In genomic region chr3:134377896-134378295, GRCh38 we compare ENCODE assay signal across 13 cellular contexts. TPM values are rescaled to one million over a fixed set of nuclear protein-coding genes. Genes with fewer than 3 reads are reported as not detected.
DNase-seq lines count a peak whose midpoint lies in the region; ATAC-seq, FAIRE-seq and TF ChIP-seq lines count a peak whose summit lies in the region.
"Had no signal": no experiment of that assay in that cellular context is flagged by ENCODE, and none has a peak within 500 bp of the region (broad histone marks: within the 10 kb centered on the region; RNA-seq: fewer than 3 reads in every experiment).

No MANE protein-coding gene starts in this region.

- TF ChIP-seq RAD21 in Ishikawa (IDR thresholded peaks at IDR 0.05; ENCODE audit: low read depth): no peak
- TF ChIP-seq RAD21 in HepG2 (CRISPR knock-in tag; IDR thresholded peaks at IDR 0.05): no peak

- TF ChIP-seq CTCF in HepG2 (CRISPR knock-in tag; IDR thresholded peaks at IDR 0.05): no peak
- no peak for TF ChIP-seq CTCF in sigmoid colon (IDR thresholded peaks at IDR 0.05)
- TF ChIP-seq CTCF in D721Med (IDR thresholded peaks at IDR 0.05; ENCODE audit: insufficient read depth, missing control alignments): no peak

- FAIRE-seq in HepG2 (lab: Jason Lieb, UNC) (no peak), D721Med (lab: Jason Lieb, UNC) (no peak)
- FAIRE-seq: RCC 7860 had no signal

- TF ChIP-seq POLR2A in HepG2 (IDR thresholded peaks at IDR 0.05; ENCODE audit: insufficient read depth in 1 of 2, low read depth in 2 of 2, low read length in 2 of 2): no peak
- TF ChIP-seq POLR2A in sigmoid colon (IDR thresholded peaks at IDR 0.05): no peak

- H3K27ac Mint-ChIP-seq in activated T-cell treated with anti-CD3 and anti-CD28 coated beads, Interleukin-2, amount 50 U/mL, for 72 hours: peak overlapping the region; percentile 17
- H3K27ac Mint-ChIP-seq in activated T-cell treated with anti-CD3 and anti-CD28 coated beads, Interleukin-2, amount 50 U/mL, for 24 hours: no peak overlapping the region

- H3K4me2 ChIP-seq in HepG2 (ENCODE audit: low read depth, low read length): 0 out of 2 replicates have a peak overlapping the region, but pooled peaks have one; percentile 1

- ATAC-seq in activated T-cell treated with anti-CD3 and anti-CD28 coated beads, Interleukin-2, amount 50 U/mL, for 72 hours (replicated peaks in 1 of 2): no peak
- ATAC-seq in HepG2 (no peak), GM21528 (IDR thresholded peaks at IDR 0.05; ENCODE audit: low FRiP score, unreplicated experiment) (no peak)

- TF ChIP-seq EP300 in Ishikawa (IDR thresholded peaks at IDR 0.05; ENCODE audit: borderline replicate concordance) (no peak), HepG2 (IDR thresholded peaks at IDR 0.05; ENCODE audit: low read depth in 2 of 2, low read length in 2 of 2) (no peak), HepG2 (CRISPR knock-in tag; IDR thresholded peaks at IDR 0.05; ENCODE audit: borderline replicate concordance) (no peak), sigmoid colon (IDR thresholded peaks at IDR 0.05) (no peak)

- H3K27ac ChIP-seq in HepG2 (ENCODE audit: extremely low read length, insufficient read depth, low read length): no peak overlapping the region
- no peak overlapping the region for H3K27ac ChIP-seq in sigmoid colon

- WGBS in HepG2 (ENCODE audit: low lambda C conversion rate): 49% methylated on average over 3 of the region's 3 CpGs
- 86 to 88% methylated on average over 3 of the region's 3 CpGs for WGBS in sigmoid colon, 2 donors

- peaks cover 12% of the 10 kb centered on the region for H3K79me2 ChIP-seq in HepG2 (ENCODE audit: insufficient read depth, low read length)

- H3K4me1 ChIP-seq in HepG2 (ENCODE audit: insufficient read depth, low read length) (peaks cover 39% of the 10 kb centered on the region), sigmoid colon (peaks cover 0 to 17% (median 13%) of the 10 kb centered on the region in 4 donors)

- peaks cover 73% of the 10 kb centered on the region for H3K27me3 Mint-ChIP-seq in activated T-cell treated with anti-CD3 and anti-CD28 coated beads, Interleukin-2, amount 50 U/mL, for 72 hours (ENCODE audit: low read depth)
- H3K27me3 Mint-ChIP-seq in activated T-cell treated with anti-CD3 and anti-CD28 coated beads, Interleukin-2, amount 50 U/mL, for 24 hours: peaks cover 47% of the 10 kb centered on the region

- peaks cover 5% of the 10 kb centered on the region; the same call in 1 of the 2 replicates for H4K20me1 ChIP-seq in HepG2 (ENCODE audit: insufficient read depth, low read length)

- H3K4me3 Mint-ChIP-seq in activated T-cell treated with anti-CD3 and anti-CD28 coated beads, Interleukin-2, amount 50 U/mL, for 72 hours: no peak overlapping the region
- H3K4me3 Mint-ChIP-seq in activated T-cell treated with anti-CD3 and anti-CD28 coated beads, Interleukin-2, amount 50 U/mL, for 24 hours: no peak overlapping the region

- in situ Hi-C loops in HepG2 (cut with HindIII; ENCODE audit: extremely low pct_ligation_motif_present, low pct_unique_long_range_greater_than_20kb): no loop called here

- H3K4me3 ChIP-seq in HepG2 (replicated peaks in 1 of 3; ENCODE audit: insufficient read depth in 1 of 3, low read depth in 2 of 3, low read length in 3 of 3) (no peak overlapping the region), sigmoid colon (no peak overlapping the region)

- CTCF ChIA-PET in HepG2 (lab: Yijun Ruan, JAX; ENCODE audit: low intra/inter-chr PET ratio, low total read pairs): interaction anchor here (1.8 kb wide), 1 partner anchor 70 kb away, joined by 31 read pairs; no protein-coding TSS in a partner anchor

- POLR2A ChIA-PET in HepG2 (lab: Yijun Ruan, JAX): interaction anchor here (1.2 to 9.2 kb wide), 5 partner anchors 19 to 70 kb away, joined by 3 to 140 read pairs (median 4); no protein-coding TSS in a partner anchor

- no peak overlapping the region for H2AFZ ChIP-seq in HepG2 (ENCODE audit: low read length)

- H3K27me3 ChIP-seq in HepG2 (ENCODE audit: control insufficient read depth in 1 of 2, insufficient read depth in 2 of 2, low read length in 2 of 2) (peaks cover 1 to 40% of the 10 kb centered on the region in 2 experiments; a peak in 4 of 5 replicates), sigmoid colon (no peaks in the 10 kb centered on the region)

- intact Hi-C loops in HepG2 (cut with micrococcal nuclease; ENCODE audit: unreplicated experiment) (loop anchor here (1.0 to 5.0 kb wide), 3 partner anchors 16 to 94 kb away; no protein-coding TSS in a partner anchor), sigmoid colon (cut with DNase I) (loop anchor here (1.0 kb wide), 1 partner anchor 70 kb away; no protein-coding TSS in a partner anchor)

- H3K36me3 ChIP-seq in HepG2 (replicated peaks in 1 of 2; ENCODE audit: control insufficient read depth in 1 of 2, insufficient read depth in 2 of 2, low read length in 2 of 2): no peaks in the 10 kb centered on the region
- H3K36me3 ChIP-seq in sigmoid colon: no peaks in the 10 kb centered on the region

- H3K9me3 ChIP-seq in HepG2 (ENCODE audit: low read length) (no peaks in the 10 kb centered on the region), sigmoid colon (no peaks in the 10 kb centered on the region)

- no TSS peak for BruUV-seq in HepG2 (replicated peaks; lab: Mats Ljungman, UMichigan)

- no peaks in the 10 kb centered on the region for H3K9me3 Mint-ChIP-seq in activated T-cell treated with anti-CD3 and anti-CD28 coated beads, Interleukin-2, amount 50 U/mL, for 72 hours
- no peaks in the 10 kb centered on the region for H3K9me3 Mint-ChIP-seq in activated T-cell treated with anti-CD3 and anti-CD28 coated beads, Interleukin-2, amount 50 U/mL, for 24 hours

- DNase-seq in activated T-cell treated with anti-CD3 and anti-CD28 coated beads, Interleukin-2, amount 50 U/mL, for 72 hours: no peak
- no peak for DNase-seq in activated T-cell treated with anti-CD3 and anti-CD28 coated beads, Interleukin-2, amount 50 U/mL, for 24 hours
- no peak for DNase-seq in HepG2 (ENCODE audit: low spot score)
- DNase-seq in sigmoid colon: peak; percentile 15
- no peak for DNase-seq in NCI-H1417 (lab: John Stamatoyannopoulos, UW)
- no peak for DNase-seq in D721Med (ENCODE audit: insufficient read length, low spot score)
- DNase-seq: NCI-H2029, NCI-H2171 treated with DMSO at 0.1 percent for 48 hours, NCI-H510A, SHP77 treated with DMSO at 0.1 percent for 48 hours had no signal

- H3K9ac ChIP-seq in HepG2 (ENCODE audit: insufficient read depth, low read depth, low read length): no peak overlapping the region

- H3K4me1 Mint-ChIP-seq in activated T-cell treated with anti-CD3 and anti-CD28 coated beads, Interleukin-2, amount 50 U/mL, for 72 hours (ENCODE audit: low read depth): peaks cover 26% of the 10 kb centered on the region
- H3K4me1 Mint-ChIP-seq in activated T-cell treated with anti-CD3 and anti-CD28 coated beads, Interleukin-2, amount 50 U/mL, for 24 hours (ENCODE audit: low read depth): peaks cover 17% of the 10 kb centered on the region

- peaks cover 0 to 1% of the 10 kb centered on the region in 2 donors for H3K36me3 Mint-ChIP-seq in activated T-cell treated with anti-CD3 and anti-CD28 coated beads, Interleukin-2, amount 50 U/mL, for 72 hours (ENCODE audit: insufficient read depth in 2 of 2)
- H3K36me3 Mint-ChIP-seq in activated T-cell treated with anti-CD3 and anti-CD28 coated beads, Interleukin-2, amount 50 U/mL, for 24 hours (ENCODE audit: low read depth): no peaks in the 10 kb centered on the region

TF ChIP-seq in Ishikawa, 13 proteins besides CTCF, POLR2A, EP300 and RAD21:
- no peak for TF ChIP-seq USF1 (IDR thresholded peaks at IDR 0.05)
- peak; percentile 64; the same call in 1 of the 2 replicates for TF ChIP-seq CEBPB (IDR thresholded peaks at IDR 0.05)

RNA-seq across cellular contexts. Expression of gene AMOTL2, which starts 3.6 kb away (rescaled TPM):
- under 1 TPM in 1 of 2 donors, not detected in 1; 0.07 TPM for total RNA-seq in activated T-cell treated with anti-CD3 and anti-CD28 coated beads, Interleukin-2, amount 50 U/mL, for 72 hours
- 11.5 and 17.3 TPM in 2 replicates for total RNA-seq in HepG2 (2016; rRNA removed; fragmentation: Illumina TruSeq; extraction: Trizol)
- 1.3 and 1.8 TPM in 2 replicates for total RNA-seq in HepG2 (2016; cell fraction: cytosol; rRNA removed; fragmentation: Illumina TruSeq; extraction: Trizol; ENCODE audit: low read depth)
- 10.0 and 18.3 TPM in 2 replicates for total RNA-seq in HepG2 (2016; cell fraction: insoluble cytoplasmic fraction; rRNA removed; fragmentation: Illumina TruSeq; extraction: Trizol)
- 5.3 and 5.6 TPM in 2 replicates for total RNA-seq in HepG2 (2016; cell fraction: membrane; rRNA removed; fragmentation: Illumina TruSeq; extraction: Trizol)
- total RNA-seq in HepG2 (2016; cell fraction: nucleus; rRNA removed; fragmentation: Illumina TruSeq; extraction: Trizol): 25.6 and 30.4 TPM in 2 replicates
- polyA plus RNA-seq in HepG2 (2011; rRNA removed): 14.0 and 18.5 TPM in 2 replicates
- polyA plus RNA-seq in HepG2 (2011; cell fraction: cytosol; rRNA removed): 7.7 and 10.7 TPM in 2 replicates
- polyA plus RNA-seq in HepG2 (2011; cell fraction: nucleus; rRNA removed): 39.3 and 76.1 TPM in 2 replicates
- 5.4 and 7.4 TPM in 2 replicates for polyA plus RNA-seq in HepG2 (2012)
- 0.38 and 0.55 TPM in 2 replicates for polyA plus RNA-seq in HepG2 (2016; cell fraction: cytosol; fragmentation: Illumina TruSeq; extraction: Trizol; ENCODE audit: low read depth)
- 8.6 and 12.7 TPM in 2 replicates for polyA plus RNA-seq in HepG2 (2016; cell fraction: insoluble cytoplasmic fraction; fragmentation: Illumina TruSeq; extraction: Trizol; ENCODE audit: low read depth)
- 1.5 and 1.7 TPM in 2 replicates for polyA plus RNA-seq in HepG2 (2016; cell fraction: membrane; fragmentation: Illumina TruSeq; extraction: Trizol; ENCODE audit: low read depth)
- polyA plus RNA-seq in HepG2 (2016; cell fraction: nucleus; fragmentation: Illumina TruSeq; extraction: Trizol; ENCODE audit: insufficient read depth, low read depth): 19.3 and 21.2 TPM in 2 replicates
- 47.5 and 50.2 TPM in 2 replicates for polyA minus RNA-seq in HepG2 (2011; rRNA and poly(A)+ RNA removed; ENCODE audit: low replicate concordance)
- 12.3 and 13.8 TPM in 2 replicates for polyA minus RNA-seq in HepG2 (2011; cell fraction: cytosol; rRNA and poly(A)+ RNA removed)
- polyA minus RNA-seq in HepG2 (2011; cell fraction: nucleus; rRNA and poly(A)+ RNA removed): 44.1 and 53.9 TPM in 2 replicates
- total RNA-seq in sigmoid colon: 100 to 1,000 TPM in 1 of 4 donors, 10 to 100 TPM in 3; 43.5 to 112 (median 47.6) TPM
- polyA plus RNA-seq in sigmoid colon: 10 to 100 TPM in 1 of 3 donors, 1 to 10 TPM in 2; 1.6 to 13.8 (median 9.9) TPM
